Comparison of ENCODE assay signal across 1 cellular context in the genomic region with DNA sequence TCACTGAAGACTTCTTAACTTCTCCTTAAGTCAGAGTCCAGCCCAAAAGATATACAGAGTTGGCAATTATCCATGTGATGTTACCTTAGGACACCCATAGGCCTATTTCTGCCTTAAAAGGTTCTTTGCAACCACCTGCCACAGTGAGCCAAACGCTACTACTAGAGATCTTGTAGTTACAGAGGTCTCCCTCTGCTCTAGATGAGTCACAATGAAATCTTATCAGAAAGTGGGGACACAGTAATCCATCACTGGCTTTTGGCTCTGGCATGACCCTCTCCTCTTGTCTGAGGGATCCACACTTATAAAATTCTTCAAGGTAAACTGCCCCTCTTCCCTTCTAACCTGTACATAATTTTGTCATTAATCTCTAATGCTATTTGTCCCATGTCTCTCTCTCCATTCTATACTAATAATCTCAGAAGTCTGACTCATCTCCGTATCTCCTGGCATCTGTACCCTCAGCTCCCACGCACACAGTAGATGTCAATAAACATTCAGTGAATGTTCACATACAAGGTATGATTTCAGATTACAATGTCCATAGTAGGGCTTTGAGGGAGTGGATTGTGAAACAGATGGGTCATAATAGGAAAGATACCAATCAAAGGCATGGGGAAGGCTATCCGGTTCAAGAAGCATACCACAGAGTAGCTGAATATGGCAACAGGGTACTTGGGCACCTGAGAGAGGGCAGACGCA.
TF ChIP-seq lines count a peak whose summit lies in the region.

No MANE protein-coding gene starts in this region.

TF ChIP-seq in HepG2, 621 proteins besides CTCF, POLR2A, EP300 and RAD21 (continued from another document and continues in another):
- TF ChIP-seq, protein P1, sequence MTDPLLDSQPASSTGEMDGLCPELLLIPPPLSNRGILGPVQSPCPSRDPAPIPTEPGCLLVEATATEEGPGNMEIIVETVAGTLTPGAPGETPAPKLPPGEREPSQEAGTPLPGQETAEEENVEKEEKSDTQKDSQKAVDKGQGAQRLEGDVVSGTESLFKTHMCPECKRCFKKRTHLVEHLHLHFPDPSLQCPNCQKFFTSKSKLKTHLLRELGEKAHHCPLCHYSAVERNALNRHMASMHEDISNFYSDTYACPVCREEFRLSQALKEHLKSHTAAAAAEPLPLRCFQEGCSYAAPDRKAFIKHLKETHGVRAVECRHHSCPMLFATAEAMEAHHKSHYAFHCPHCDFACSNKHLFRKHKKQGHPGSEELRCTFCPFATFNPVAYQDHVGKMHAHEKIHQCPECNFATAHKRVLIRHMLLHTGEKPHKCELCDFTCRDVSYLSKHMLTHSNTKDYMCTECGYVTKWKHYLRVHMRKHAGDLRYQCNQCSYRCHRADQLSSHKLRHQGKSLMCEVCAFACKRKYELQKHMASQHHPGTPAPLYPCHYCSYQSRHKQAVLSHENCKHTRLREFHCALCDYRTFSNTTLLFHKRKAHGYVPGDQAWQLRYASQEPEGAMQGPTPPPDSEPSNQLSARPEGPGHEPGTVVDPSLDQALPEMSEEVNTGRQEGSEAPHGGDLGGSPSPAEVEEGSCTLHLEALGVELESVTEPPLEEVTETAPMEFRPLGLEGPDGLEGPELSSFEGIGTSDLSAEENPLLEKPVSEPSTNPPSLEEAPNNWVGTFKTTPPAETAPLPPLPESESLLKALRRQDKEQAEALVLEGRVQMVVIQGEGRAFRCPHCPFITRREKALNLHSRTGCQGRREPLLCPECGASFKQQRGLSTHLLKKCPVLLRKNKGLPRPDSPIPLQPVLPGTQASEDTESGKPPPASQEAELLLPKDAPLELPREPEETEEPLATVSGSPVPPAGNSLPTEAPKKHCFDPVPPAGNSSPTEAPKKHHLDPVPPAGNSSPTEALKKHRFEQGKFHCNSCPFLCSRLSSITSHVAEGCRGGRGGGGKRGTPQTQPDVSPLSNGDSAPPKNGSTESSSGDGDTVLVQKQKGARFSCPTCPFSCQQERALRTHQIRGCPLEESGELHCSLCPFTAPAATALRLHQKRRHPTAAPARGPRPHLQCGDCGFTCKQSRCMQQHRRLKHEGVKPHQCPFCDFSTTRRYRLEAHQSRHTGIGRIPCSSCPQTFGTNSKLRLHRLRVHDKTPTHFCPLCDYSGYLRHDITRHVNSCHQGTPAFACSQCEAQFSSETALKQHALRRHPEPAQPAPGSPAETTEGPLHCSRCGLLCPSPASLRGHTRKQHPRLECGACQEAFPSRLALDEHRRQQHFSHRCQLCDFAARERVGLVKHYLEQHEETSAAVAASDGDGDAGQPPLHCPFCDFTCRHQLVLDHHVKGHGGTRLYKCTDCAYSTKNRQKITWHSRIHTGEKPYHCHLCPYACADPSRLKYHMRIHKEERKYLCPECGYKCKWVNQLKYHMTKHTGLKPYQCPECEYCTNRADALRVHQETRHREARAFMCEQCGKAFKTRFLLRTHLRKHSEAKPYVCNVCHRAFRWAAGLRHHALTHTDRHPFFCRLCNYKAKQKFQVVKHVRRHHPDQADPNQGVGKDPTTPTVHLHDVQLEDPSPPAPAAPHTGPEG (CRISPR knock-in tag; IDR thresholded peaks at IDR 0.05) = no peak
- TF ChIP-seq, protein P2, sequence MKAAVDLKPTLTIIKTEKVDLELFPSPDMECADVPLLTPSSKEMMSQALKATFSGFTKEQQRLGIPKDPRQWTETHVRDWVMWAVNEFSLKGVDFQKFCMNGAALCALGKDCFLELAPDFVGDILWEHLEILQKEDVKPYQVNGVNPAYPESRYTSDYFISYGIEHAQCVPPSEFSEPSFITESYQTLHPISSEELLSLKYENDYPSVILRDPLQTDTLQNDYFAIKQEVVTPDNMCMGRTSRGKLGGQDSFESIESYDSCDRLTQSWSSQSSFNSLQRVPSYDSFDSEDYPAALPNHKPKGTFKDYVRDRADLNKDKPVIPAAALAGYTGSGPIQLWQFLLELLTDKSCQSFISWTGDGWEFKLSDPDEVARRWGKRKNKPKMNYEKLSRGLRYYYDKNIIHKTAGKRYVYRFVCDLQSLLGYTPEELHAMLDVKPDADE (CRISPR knock-in tag; IDR thresholded peaks at IDR 0.05) = no peak
- TF ChIP-seq HES4 (CRISPR knock-in tag; IDR thresholded peaks at IDR 0.05; ENCODE audit: borderline replicate concordance) (no peak), ZNF430 (CRISPR knock-in tag; IDR thresholded peaks at IDR 0.05) (no peak), ZKSCAN8 (CRISPR knock-in tag; IDR thresholded peaks at IDR 0.05; ENCODE audit: borderline replicate concordance) (0 out of 2 replicates have a peak, but pooled peaks have one; percentile 20), CHCHD3 (CRISPR knock-in tag; IDR thresholded peaks at IDR 0.05) (no peak), TCF7 (IDR thresholded peaks at IDR 0.05; ENCODE audit: low read depth) (0 out of 2 replicates have a peak, but pooled peaks have one; percentile 20), GATAD2A (CRISPR knock-in tag; IDR thresholded peaks at IDR 0.05) (peak; percentile 64; the same call in 1 of the 2 replicates), FOSL2 (CRISPR knock-in tag; IDR thresholded peaks at IDR 0.05) (peak; percentile 87), SAP130 (CRISPR knock-in tag; IDR thresholded peaks at IDR 0.05; ENCODE audit: low read depth) (peak; percentile 47; the same call in 1 of the 2 replicates), NFYC (CRISPR knock-in tag; IDR thresholded peaks at IDR 0.05) (no peak), RBM39 (IDR thresholded peaks at IDR 0.05; ENCODE audit: low read depth, low read length, poor library complexity, severe bottlenecking) (no peak), SUZ12 (IDR thresholded peaks at IDR 0.05; ENCODE audit: low read depth, low read length) (no peak), ZKSCAN1 (IDR thresholded peaks at IDR 0.05; ENCODE audit: low read length) (peak; percentile 93), MIXL1 (CRISPR knock-in tag; IDR thresholded peaks at IDR 0.05) (no peak), ZNF468 (CRISPR knock-in tag; IDR thresholded peaks at IDR 0.05) (no peak), ZNF282 (IDR thresholded peaks at IDR 0.05; ENCODE audit: partially characterized antibody) (no peak)
- TF ChIP-seq, protein P3, sequence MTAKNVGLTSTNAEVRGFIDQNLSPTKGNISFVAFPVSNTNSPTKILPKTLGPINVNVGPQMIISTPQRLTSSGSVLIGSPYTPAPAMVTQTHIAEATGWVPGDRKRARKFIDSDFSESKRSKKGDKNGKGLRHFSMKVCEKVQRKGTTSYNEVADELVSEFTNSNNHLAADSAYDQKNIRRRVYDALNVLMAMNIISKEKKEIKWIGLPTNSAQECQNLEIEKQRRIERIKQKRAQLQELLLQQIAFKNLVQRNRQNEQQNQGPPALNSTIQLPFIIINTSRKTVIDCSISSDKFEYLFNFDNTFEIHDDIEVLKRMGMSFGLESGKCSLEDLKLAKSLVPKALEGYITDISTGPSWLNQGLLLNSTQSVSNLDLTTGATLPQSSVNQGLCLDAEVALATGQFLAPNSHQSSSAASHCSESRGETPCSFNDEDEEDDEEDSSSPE (CRISPR knock-in tag; IDR thresholded peaks at IDR 0.05) = no peak
- TF ChIP-seq, protein P4, sequence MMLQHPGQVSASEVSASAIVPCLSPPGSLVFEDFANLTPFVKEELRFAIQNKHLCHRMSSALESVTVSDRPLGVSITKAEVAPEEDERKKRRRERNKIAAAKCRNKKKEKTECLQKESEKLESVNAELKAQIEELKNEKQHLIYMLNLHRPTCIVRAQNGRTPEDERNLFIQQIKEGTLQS (CRISPR knock-in tag; IDR thresholded peaks at IDR 0.05) = no peak
- TF ChIP-seq, protein P5, sequence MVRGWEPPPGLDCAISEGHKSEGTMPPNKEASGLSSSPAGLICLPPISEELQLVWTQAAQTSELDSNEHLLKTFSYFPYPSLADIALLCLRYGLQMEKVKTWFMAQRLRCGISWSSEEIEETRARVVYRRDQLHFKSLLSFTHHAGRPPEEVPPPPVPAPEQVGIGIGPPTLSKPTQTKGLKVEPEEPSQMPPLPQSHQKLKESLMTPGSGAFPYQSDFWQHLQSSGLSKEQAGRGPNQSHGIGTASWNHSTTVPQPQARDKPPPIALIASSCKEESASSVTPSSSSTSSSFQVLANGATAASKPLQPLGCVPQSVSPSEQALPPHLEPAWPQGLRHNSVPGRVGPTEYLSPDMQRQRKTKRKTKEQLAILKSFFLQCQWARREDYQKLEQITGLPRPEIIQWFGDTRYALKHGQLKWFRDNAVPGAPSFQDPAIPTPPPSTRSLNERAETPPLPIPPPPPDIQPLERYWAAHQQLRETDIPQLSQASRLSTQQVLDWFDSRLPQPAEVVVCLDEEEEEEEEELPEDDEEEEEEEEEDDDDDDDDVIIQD (CRISPR knock-in tag; IDR thresholded peaks at IDR 0.05; ENCODE audit: low read depth) = peak; percentile 35; the same call in 1 of the 2 replicates
- TF ChIP-seq, protein P6, sequence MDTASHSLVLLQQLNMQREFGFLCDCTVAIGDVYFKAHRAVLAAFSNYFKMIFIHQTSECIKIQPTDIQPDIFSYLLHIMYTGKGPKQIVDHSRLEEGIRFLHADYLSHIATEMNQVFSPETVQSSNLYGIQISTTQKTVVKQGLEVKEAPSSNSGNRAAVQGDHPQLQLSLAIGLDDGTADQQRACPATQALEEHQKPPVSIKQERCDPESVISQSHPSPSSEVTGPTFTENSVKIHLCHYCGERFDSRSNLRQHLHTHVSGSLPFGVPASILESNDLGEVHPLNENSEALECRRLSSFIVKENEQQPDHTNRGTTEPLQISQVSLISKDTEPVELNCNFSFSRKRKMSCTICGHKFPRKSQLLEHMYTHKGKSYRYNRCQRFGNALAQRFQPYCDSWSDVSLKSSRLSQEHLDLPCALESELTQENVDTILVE (CRISPR knock-in tag; IDR thresholded peaks at IDR 0.05) = no peak
- TF ChIP-seq, protein P7, sequence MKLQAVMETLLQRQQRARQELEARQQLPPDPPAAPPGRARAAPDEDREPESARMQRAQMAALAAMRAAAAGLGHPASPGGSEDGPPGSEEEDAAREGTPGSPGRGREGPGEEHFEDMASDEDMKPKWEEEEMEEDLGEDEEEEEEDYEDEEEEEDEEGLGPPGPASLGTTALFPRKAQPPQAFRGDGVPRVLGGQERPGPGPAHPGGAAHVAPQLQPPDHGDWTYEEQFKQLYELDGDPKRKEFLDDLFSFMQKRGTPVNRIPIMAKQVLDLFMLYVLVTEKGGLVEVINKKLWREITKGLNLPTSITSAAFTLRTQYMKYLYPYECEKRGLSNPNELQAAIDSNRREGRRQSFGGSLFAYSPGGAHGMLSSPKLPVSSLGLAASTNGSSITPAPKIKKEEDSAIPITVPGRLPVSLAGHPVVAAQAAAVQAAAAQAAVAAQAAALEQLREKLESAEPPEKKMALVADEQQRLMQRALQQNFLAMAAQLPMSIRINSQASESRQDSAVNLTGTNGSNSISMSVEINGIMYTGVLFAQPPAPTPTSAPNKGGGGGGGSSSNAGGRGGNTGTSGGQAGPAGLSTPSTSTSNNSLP (IDR thresholded peaks at IDR 0.05; ENCODE audit: low read depth, low read length) = peak; percentile 39; the same call in 1 of the 2 replicates
- TF ChIP-seq, protein P8, sequence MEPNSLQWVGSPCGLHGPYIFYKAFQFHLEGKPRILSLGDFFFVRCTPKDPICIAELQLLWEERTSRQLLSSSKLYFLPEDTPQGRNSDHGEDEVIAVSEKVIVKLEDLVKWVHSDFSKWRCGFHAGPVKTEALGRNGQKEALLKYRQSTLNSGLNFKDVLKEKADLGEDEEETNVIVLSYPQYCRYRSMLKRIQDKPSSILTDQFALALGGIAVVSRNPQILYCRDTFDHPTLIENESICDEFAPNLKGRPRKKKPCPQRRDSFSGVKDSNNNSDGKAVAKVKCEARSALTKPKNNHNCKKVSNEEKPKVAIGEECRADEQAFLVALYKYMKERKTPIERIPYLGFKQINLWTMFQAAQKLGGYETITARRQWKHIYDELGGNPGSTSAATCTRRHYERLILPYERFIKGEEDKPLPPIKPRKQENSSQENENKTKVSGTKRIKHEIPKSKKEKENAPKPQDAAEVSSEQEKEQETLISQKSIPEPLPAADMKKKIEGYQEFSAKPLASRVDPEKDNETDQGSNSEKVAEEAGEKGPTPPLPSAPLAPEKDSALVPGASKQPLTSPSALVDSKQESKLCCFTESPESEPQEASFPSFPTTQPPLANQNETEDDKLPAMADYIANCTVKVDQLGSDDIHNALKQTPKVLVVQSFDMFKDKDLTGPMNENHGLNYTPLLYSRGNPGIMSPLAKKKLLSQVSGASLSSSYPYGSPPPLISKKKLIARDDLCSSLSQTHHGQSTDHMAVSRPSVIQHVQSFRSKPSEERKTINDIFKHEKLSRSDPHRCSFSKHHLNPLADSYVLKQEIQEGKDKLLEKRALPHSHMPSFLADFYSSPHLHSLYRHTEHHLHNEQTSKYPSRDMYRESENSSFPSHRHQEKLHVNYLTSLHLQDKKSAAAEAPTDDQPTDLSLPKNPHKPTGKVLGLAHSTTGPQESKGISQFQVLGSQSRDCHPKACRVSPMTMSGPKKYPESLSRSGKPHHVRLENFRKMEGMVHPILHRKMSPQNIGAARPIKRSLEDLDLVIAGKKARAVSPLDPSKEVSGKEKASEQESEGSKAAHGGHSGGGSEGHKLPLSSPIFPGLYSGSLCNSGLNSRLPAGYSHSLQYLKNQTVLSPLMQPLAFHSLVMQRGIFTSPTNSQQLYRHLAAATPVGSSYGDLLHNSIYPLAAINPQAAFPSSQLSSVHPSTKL (CRISPR knock-in tag; IDR thresholded peaks at IDR 0.05) = peak; percentile 65
- TF ChIP-seq, protein P9, sequence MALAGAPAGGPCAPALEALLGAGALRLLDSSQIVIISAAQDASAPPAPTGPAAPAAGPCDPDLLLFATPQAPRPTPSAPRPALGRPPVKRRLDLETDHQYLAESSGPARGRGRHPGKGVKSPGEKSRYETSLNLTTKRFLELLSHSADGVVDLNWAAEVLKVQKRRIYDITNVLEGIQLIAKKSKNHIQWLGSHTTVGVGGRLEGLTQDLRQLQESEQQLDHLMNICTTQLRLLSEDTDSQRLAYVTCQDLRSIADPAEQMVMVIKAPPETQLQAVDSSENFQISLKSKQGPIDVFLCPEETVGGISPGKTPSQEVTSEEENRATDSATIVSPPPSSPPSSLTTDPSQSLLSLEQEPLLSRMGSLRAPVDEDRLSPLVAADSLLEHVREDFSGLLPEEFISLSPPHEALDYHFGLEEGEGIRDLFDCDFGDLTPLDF (CRISPR knock-in tag; IDR thresholded peaks at IDR 0.05) = no peak
- TF ChIP-seq, protein P10, sequence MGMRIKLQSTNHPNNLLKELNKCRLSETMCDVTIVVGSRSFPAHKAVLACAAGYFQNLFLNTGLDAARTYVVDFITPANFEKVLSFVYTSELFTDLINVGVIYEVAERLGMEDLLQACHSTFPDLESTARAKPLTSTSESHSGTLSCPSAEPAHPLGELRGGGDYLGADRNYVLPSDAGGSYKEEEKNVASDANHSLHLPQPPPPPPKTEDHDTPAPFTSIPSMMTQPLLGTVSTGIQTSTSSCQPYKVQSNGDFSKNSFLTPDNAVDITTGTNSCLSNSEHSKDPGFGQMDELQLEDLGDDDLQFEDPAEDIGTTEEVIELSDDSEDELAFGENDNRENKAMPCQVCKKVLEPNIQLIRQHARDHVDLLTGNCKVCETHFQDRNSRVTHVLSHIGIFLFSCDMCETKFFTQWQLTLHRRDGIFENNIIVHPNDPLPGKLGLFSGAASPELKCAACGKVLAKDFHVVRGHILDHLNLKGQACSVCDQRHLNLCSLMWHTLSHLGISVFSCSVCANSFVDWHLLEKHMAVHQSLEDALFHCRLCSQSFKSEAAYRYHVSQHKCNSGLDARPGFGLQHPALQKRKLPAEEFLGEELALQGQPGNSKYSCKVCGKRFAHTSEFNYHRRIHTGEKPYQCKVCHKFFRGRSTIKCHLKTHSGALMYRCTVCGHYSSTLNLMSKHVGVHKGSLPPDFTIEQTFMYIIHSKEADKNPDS (CRISPR knock-in tag; IDR thresholded peaks at IDR 0.05) = no peak
